Comparison of ENCODE assay signal across 19 cellular contexts in the genomic region with DNA sequence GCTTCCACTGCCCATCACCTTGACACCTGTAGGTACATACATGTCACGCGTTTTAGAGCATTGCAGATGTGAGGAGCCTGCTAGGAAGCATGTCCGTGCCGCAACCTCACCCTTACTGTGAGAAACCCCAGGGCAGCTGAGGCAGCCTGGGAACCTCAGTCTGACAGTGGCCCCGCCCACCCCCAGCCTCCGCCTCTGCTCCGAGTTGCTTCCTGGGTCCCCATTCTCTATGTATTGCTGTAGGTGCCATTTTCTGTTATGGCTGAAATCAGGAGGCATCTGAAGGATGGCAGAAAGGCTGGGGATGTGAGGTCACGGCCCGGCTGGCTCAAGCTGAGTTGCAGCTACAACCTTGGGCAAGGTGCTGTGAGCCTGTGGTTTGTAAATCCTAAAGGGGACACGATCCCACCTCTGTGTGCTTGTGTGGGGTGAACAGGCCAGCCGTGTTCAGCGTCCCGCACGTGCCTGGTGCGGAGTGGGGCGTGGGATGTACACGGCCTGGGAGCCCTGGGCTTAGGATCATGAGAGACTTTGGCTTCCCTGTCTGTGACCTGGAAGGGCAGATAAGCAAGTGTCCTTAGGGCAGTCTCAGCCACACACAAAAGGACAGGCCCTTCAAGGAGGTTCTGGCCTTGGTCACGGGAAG.
DNase-seq lines count a peak whose midpoint lies in the region; ATAC-seq, FAIRE-seq and TF ChIP-seq lines count a peak whose summit lies in the region.
"Had no signal": no experiment of that assay in that cellular context is flagged by ENCODE, and none has a peak within 500 bp of the region (broad histone marks: within the 10 kb centered on the region; RNA-seq: fewer than 3 reads in every experiment).

No MANE protein-coding gene starts in this region.

- peaks cover 12% of the 10 kb centered on the region for H3K4me1 ChIP-seq in BLaER1
- H3K4me1 ChIP-seq in Peyer's patch = no peaks in the 10 kb centered on the region
- no peaks in the 10 kb centered on the region for H3K4me1 ChIP-seq in kidney (ENCODE audit: control insufficient read depth in 1 of 2, insufficient read depth in 1 of 2, low read depth in 1 of 2, low read length in 2 of 2)

- H3K9ac ChIP-seq in BLaER1 = no peak overlapping the region
- no peak overlapping the region for H3K9ac ChIP-seq in kidney (ENCODE audit: low read length in 2 of 2)
- H3K9ac ChIP-seq: GM23248 had no signal

- ATAC-seq in HG02798 (IDR thresholded peaks at IDR 0.05; ENCODE audit: poor library complexity, unreplicated experiment) = no peak

- no peaks in the 10 kb centered on the region for H4K20me1 ChIP-seq in BLaER1

- H3K27ac ChIP-seq in BLaER1 (no peak overlapping the region), Peyer's patch (no peak overlapping the region), kidney (ENCODE audit: low read depth in 2 of 2, low read length in 2 of 2) (no peak overlapping the region)
- H3K27ac ChIP-seq: C4-2B, GM23248 had no signal

- H3K36me3 ChIP-seq in BLaER1 (peaks cover 18% of the 10 kb centered on the region), Peyer's patch (no peaks in the 10 kb centered on the region), kidney (ENCODE audit: control insufficient read depth in 1 of 2, insufficient read depth in 2 of 2, low read length in 2 of 2) (no peaks in the 10 kb centered on the region)

- intact Hi-C loops in kidney (cut with DNase I) (no loop called here), posterior vena cava (cut with DNase I) (no loop called here)

- no peak for TF ChIP-seq POLR2A in Peyer's patch (IDR thresholded peaks at IDR 0.05)

- peaks cover 27% of the 10 kb centered on the region for H3K9me3 ChIP-seq in BLaER1
- peaks cover 0 to 3% (median 1%) of the 10 kb centered on the region in 4 donors for H3K9me3 ChIP-seq in Peyer's patch
- H3K9me3 ChIP-seq in kidney (ENCODE audit: control insufficient read depth in 1 of 2, low read length in 2 of 2) = no peaks in the 10 kb centered on the region

- H3K27me3 ChIP-seq in BLaER1 = no peaks in the 10 kb centered on the region
- no peaks in the 10 kb centered on the region for H3K27me3 ChIP-seq in Peyer's patch

- FAIRE-seq in kidney (lab: Jason Lieb, UNC) = no peak
- FAIRE-seq: G401.6, GM12891, H54 had no signal

- TF ChIP-seq CTCF in Peyer's patch (IDR thresholded peaks at IDR 0.05) (no peak), kidney (IDR thresholded peaks at IDR 0.05; ENCODE audit: borderline replicate concordance, extremely low read depth, insufficient read depth) (no peak)

- DNase-seq in Peyer's patch (peak in 2 of 3 donors; percentile 18 to 35), kidney (peak; percentile 39), posterior vena cava (ENCODE audit: low spot score) (peak; percentile 68), NCI-H510A treated with DMSO at 0.1 percent for 48 hours (lab: John Stamatoyannopoulos, UW) (no peak), HCEC 1CT (no peak), NCI-H187 (lab: John Stamatoyannopoulos, UW) (no peak)
- DNase-seq: 8988T; ACHN; CD4-positive, alpha-beta memory T cell; DMS153; DMS79 treated with DMSO at 0.1 percent for 48 hours; EL; GM23248 had no signal

- no peak overlapping the region for H3K4me3 ChIP-seq in BLaER1
- no peak overlapping the region for H3K4me3 ChIP-seq in Peyer's patch
- H3K4me3 ChIP-seq in kidney (ENCODE audit: low read length in 2 of 2) = no peak overlapping the region
- H3K4me3 ChIP-seq: GM23248 had no signal

- peak overlapping the region; percentile 53; the same call in 1 of the 2 replicates for H3K4me2 ChIP-seq in BLaER1

Comparison
In these comparisons a context has a peak if more than half of its experiments do, and no peak if none do; other contexts are left out.
1. DNase-seq: peak in Peyer's patch (2 of 3), kidney (single experiment) and posterior vena cava (single experiment); none in NCI-H510A treated with DMSO at 0.1 percent for 48 hours (single experiment), HCEC 1CT (single experiment) and NCI-H187 (0 of 2).